In genomic region chr1:121519042-121519755, GRCh38 we compare ENCODE assay signal across 8 cellular contexts.
DNase-seq lines count a peak whose midpoint lies in the region; ATAC-seq and TF ChIP-seq lines count a peak whose summit lies in the region.

No MANE protein-coding gene starts in this region.

- TF ChIP-seq CTCF in mucosa of descending colon (IDR thresholded peaks at IDR 0.05) = no peak

- H3K4me1 ChIP-seq in mucosa of descending colon (ENCODE audit: low read depth) = no peaks in the 10 kb centered on the region

- H3K4me3 Mint-ChIP-seq in effector memory CD8-positive, alpha-beta T cell = peak overlapping the region; percentile 91 to 95

- no peaks in the 10 kb centered on the region for H3K9me3 Mint-ChIP-seq in effector memory CD8-positive, alpha-beta T cell

- ATAC-seq in effector memory CD8-positive, alpha-beta T cell (replicated peaks) = peak; percentile 83
- peak; percentile 89 for ATAC-seq in mucosa of descending colon
- no peak for ATAC-seq in HG03175 (IDR thresholded peaks at IDR 0.05; ENCODE audit: unreplicated experiment)

- H3K36me3 ChIP-seq in mucosa of descending colon (ENCODE audit: low read depth) = no peaks in the 10 kb centered on the region

- no peaks in the 10 kb centered on the region for H3K9me3 ChIP-seq in mucosa of descending colon

- peak; percentile 52 to 81 for DNase-seq in NCI-H2081 (lab: John Stamatoyannopoulos, UW)
- DNase-seq in NCI-H2081 treated with DMSO at 0.1 percent for 48 hours (lab: John Stamatoyannopoulos, UW) = no peak
- DNase-seq in NCI-H345 (lab: John Stamatoyannopoulos, UW) = peak; percentile 84
- peak; percentile 91 for DNase-seq in activated CD8-positive, alpha-beta memory T cell treated with anti-CD3 and anti-CD28 coated beads for 24 hours
- peak; percentile 71 to 73 (median 73) for DNase-seq in effector memory CD8-positive, alpha-beta T cell
- DNase-seq in mucosa of descending colon = peak; percentile 55 to 85 (median 69)
- DNase-seq in stimulated activated CD8-positive, alpha-beta memory T cell treated with anti-CD3 and anti-CD28 coated beads, Interleukin-4, amount 100 ng/mL, for 4 hours (ENCODE audit: low read depth in 2 of 2, low spot score in 1 of 2) = peak; percentile 57 to 73

- peak overlapping the region; percentile 88 to 90 for H3K27ac Mint-ChIP-seq in effector memory CD8-positive, alpha-beta T cell

- H3K4me1 Mint-ChIP-seq in effector memory CD8-positive, alpha-beta T cell (ENCODE audit: low read depth in 2 of 2) = peaks cover 43 to 46% of the 10 kb centered on the region in 2 donors

- peaks cover 4% of the 10 kb centered on the region for H3K36me3 Mint-ChIP-seq in effector memory CD8-positive, alpha-beta T cell (ENCODE audit: insufficient read depth)

- H3K4me3 ChIP-seq in mucosa of descending colon = no peak overlapping the region

- intact Hi-C loops in mucosa of descending colon (cut with DNase I, micrococcal nuclease) = no loop called here

- H3K27me3 Mint-ChIP-seq in effector memory CD8-positive, alpha-beta T cell = no peaks in the 10 kb centered on the region
